ENCODE assay signal across 14 cellular contexts in the genomic region with DNA sequence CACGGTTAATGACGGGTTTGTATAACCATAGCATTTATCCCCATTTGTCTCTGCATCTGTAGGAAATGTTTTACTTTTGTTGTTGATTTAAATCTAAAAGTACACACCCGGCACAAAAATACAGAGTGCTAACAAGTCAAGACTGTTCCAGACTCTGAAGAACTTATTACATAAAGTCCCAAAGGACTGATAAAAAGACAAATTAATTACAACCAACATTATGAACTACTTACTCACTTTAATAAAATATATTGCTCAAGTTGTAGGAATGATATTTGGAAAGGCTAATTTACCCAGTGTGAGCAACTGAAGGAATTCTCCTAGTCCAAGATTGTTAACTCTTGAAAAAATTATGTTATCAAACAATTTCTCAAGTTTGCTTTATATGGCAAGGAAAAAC.
"Had no signal": no experiment of that assay in that cellular context is flagged by ENCODE, and none has a peak within 500 bp of the region (broad histone marks: within the 10 kb centered on the region; RNA-seq: fewer than 3 reads in every experiment).

No MANE protein-coding gene starts in this region.

- FAIRE-seq: colon, pancreas had no signal

- H3K27me3 ChIP-seq: cardiac muscle cell, esophagus squamous epithelium, foreskin keratinocyte, neural progenitor cell, pancreas, tibial nerve had no signal

- H3K4me3 ChIP-seq: cardiac muscle cell, esophagus squamous epithelium, neural progenitor cell, pancreas, tibial nerve had no signal

- H3K36me3 Mint-ChIP-seq: stimulated activated effector memory CD8-positive, alpha-beta T cell treated with anti-CD3 and anti-CD28 coated beads, Interleukin-12 subunit alpha, Interleukin-12 subunit beta, amount 100 ng/mL, for 72 hours had no signal

- DNase-seq: activated CD4-positive, alpha-beta T cell treated with anti-CD3 and anti-CD28 coated beads, Interleukin-2, amount 50 U/mL, for 1 hour; activated CD8-positive, alpha-beta memory T cell treated with anti-CD3 and anti-CD28 coated beads for 24 hours; activated naive CD4-positive, alpha-beta T cell; esophagus squamous epithelium; foreskin keratinocyte; head of caudate nucleus; pancreas; T1000 had no signal

- H2AFZ ChIP-seq: neural progenitor cell had no signal

- H3K4me1 Mint-ChIP-seq: stimulated activated effector memory CD8-positive, alpha-beta T cell treated with anti-CD3 and anti-CD28 coated beads, Interleukin-12 subunit alpha, Interleukin-12 subunit beta, amount 100 ng/mL, for 72 hours had no signal

- H3K4me3 Mint-ChIP-seq: neural progenitor cell; stimulated activated effector memory CD8-positive, alpha-beta T cell treated with anti-CD3 and anti-CD28 coated beads, Interleukin-12 subunit alpha, Interleukin-12 subunit beta, amount 100 ng/mL, for 72 hours had no signal

- H3K4me2 ChIP-seq: neural progenitor cell had no signal

- H3K9me3 Mint-ChIP-seq: neural progenitor cell; stimulated activated effector memory CD8-positive, alpha-beta T cell treated with anti-CD3 and anti-CD28 coated beads, Interleukin-12 subunit alpha, Interleukin-12 subunit beta, amount 100 ng/mL, for 72 hours had no signal

- H3K9ac ChIP-seq: neural progenitor cell had no signal

- H3K27ac Mint-ChIP-seq: neural progenitor cell; stimulated activated effector memory CD8-positive, alpha-beta T cell treated with anti-CD3 and anti-CD28 coated beads, Interleukin-12 subunit alpha, Interleukin-12 subunit beta, amount 100 ng/mL, for 72 hours had no signal

- ATAC-seq: activated CD4-positive, CD25-positive, alpha-beta regulatory T cell treated with anti-CD3 and anti-CD28 coated beads, Interleukin-2, amount 50 U/mL, for 24 hours; foreskin keratinocyte; pancreas; stimulated activated effector memory CD8-positive, alpha-beta T cell treated with anti-CD3 and anti-CD28 coated beads, Interleukin-12 subunit alpha, Interleukin-12 subunit beta, amount 100 ng/mL, for 72 hours had no signal

- H3K9me3 ChIP-seq: esophagus squamous epithelium, pancreas, tibial nerve had no signal

- H3K36me3 ChIP-seq: cardiac muscle cell, esophagus squamous epithelium, neural progenitor cell, pancreas, tibial nerve had no signal

- H3K27ac ChIP-seq: cardiac muscle cell, foreskin keratinocyte, neural progenitor cell, pancreas had no signal
